In the genomic region with DNA sequence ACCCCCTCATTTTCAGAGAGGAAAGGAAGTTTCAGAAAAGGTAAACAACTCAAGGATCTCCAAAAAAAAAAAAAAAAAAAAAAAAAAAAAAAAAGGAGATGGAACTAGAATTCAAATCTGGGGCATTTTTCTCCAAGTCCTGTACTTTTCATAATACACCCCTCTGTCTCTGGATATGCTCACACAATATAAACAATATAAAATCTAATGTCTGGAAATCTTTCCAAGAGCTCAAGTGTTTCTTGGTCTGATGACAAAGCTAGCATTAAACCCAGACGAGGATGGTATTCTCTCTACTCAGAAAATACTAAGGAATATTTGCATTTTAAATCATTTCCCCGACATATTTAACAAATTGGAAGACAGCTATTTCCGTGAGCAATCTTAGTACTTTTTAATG, we compare ENCODE assay signal across 22 cellular contexts. TPM values are rescaled to one million over a fixed set of nuclear protein-coding genes. Genes with fewer than 3 reads are reported as not detected.
A peak's percentile ranks its signal among the peaks of the same experiment; 100 is the strongest.
DNase-seq lines count a peak whose midpoint lies in the region; TF ChIP-seq lines count a peak whose summit lies in the region.
"Had no signal": no experiment of that assay in that cellular context is flagged by ENCODE, and none has a peak within 500 bp of the region (broad histone marks: within the 10 kb centered on the region; RNA-seq: fewer than 3 reads in every experiment).

No MANE protein-coding gene starts in this region.

- no peaks in the 10 kb centered on the region for H3K27me3 ChIP-seq in esophagus muscularis mucosa
- no peaks in the 10 kb centered on the region for H3K27me3 ChIP-seq in muscle layer of colon (ENCODE audit: control insufficient read depth in 1 of 2, insufficient read depth in 2 of 2, low read length in 2 of 2)
- H3K27me3 ChIP-seq in sigmoid colon = no peaks in the 10 kb centered on the region
- no peaks in the 10 kb centered on the region for H3K27me3 ChIP-seq in brain microvascular endothelial cell (replicated peaks)
- H3K27me3 ChIP-seq: BLaER1 treated with 17β-estradiol and CSF1 and Interleukin-3, amounts not matched to agents 10 nM and 100 nM had no signal

- intact Hi-C loops in esophagus muscularis mucosa (cut with DNase I) (no loop called here), sigmoid colon (cut with DNase I) (loop anchor here (2.0 to 10.0 kb wide), 3 partner anchors 18 to 148 kb away; a partner anchor contains a TSS)

- H3K4me3 ChIP-seq in esophagus muscularis mucosa (no peak overlapping the region), muscle layer of colon (ENCODE audit: low read depth in 1 of 2, low read length in 2 of 2) (no peak overlapping the region), sigmoid colon (no peak overlapping the region), brain microvascular endothelial cell (ENCODE audit: low read depth, low read length) (no peak overlapping the region)
- H3K4me3 ChIP-seq: A549; BLaER1 treated with 17β-estradiol and CSF1 and Interleukin-3, amounts not matched to agents 10 nM and 100 nM; HAP-1 had no signal

- H3K36me3 ChIP-seq in esophagus muscularis mucosa (no peaks in the 10 kb centered on the region), muscle layer of colon (ENCODE audit: insufficient read depth, low read length) (no peaks in the 10 kb centered on the region), sigmoid colon (no peaks in the 10 kb centered on the region), brain microvascular endothelial cell (replicated peaks) (no peaks in the 10 kb centered on the region)
- H3K36me3 ChIP-seq: BE2C; BLaER1 treated with 17β-estradiol and CSF1 and Interleukin-3, amounts not matched to agents 10 nM and 100 nM; HAP-1 had no signal

- TF ChIP-seq CTCF in esophagus muscularis mucosa (IDR thresholded peaks at IDR 0.05) (no peak), sigmoid colon (IDR thresholded peaks at IDR 0.05) (no peak), brain microvascular endothelial cell (IDR thresholded peaks at IDR 0.05; ENCODE audit: low read depth, low read length, missing control alignments) (no peak)

- no peak overlapping the region for H3K9ac ChIP-seq in muscle layer of colon (ENCODE audit: low read length)
- H3K9ac ChIP-seq: BLaER1 treated with 17β-estradiol and CSF1 and Interleukin-3, amounts not matched to agents 10 nM and 100 nM had no signal

- no peak for DNase-seq in esophagus muscularis mucosa (ENCODE audit: extremely low spot score)
- no peak for DNase-seq in sigmoid colon
- DNase-seq in brain microvascular endothelial cell = no peak
- DNase-seq in NCI-H2029 (lab: John Stamatoyannopoulos, UW) = no peak
- no peak for DNase-seq in SIG-M5 (lab: John Stamatoyannopoulos, UW)
- DNase-seq: 8988T; ACHN; AML-193; BE2C; CD4-positive, alpha-beta T cell; CD8-positive, alpha-beta memory T cell; DMS 273 treated with DMSO at 0.1 percent for 48 hours; DMS79; GF-D8; GOT3; HFFc6 had no signal

- WGBS in esophagus muscularis mucosa = 51% methylated on average over 3 of the region's 3 CpGs
- WGBS in sigmoid colon, 2 donors = 61 to 65% methylated on average over 3 of the region's 3 CpGs

- H3K9me3 ChIP-seq in esophagus muscularis mucosa (no peaks in the 10 kb centered on the region), muscle layer of colon (ENCODE audit: low read length) (no peaks in the 10 kb centered on the region), sigmoid colon (no peaks in the 10 kb centered on the region)
- H3K9me3 ChIP-seq: A549, BE2C, HAP-1 had no signal

- H3K27ac ChIP-seq in esophagus muscularis mucosa (replicated peaks in 1 of 4) (peak overlapping the region; percentile 78 to 84 (median 80)), muscle layer of colon (ENCODE audit: low read depth, low read length) (peak overlapping the region; percentile 68), sigmoid colon (peak overlapping the region; percentile 55 to 79 (median 77)), brain microvascular endothelial cell (no peak overlapping the region)
- H3K27ac ChIP-seq: A549; BLaER1 treated with 17β-estradiol and CSF1 and Interleukin-3, amounts not matched to agents 10 nM and 100 nM had no signal

- in situ Hi-C loops in brain microvascular endothelial cell (cut with HindIII; ENCODE audit: low pct_ligation_motif_present, low sequenced_read_pairs) = no loop called here

- no peak for TF ChIP-seq EP300 in esophagus muscularis mucosa (IDR thresholded peaks at IDR 0.05)
- TF ChIP-seq EP300 in sigmoid colon (IDR thresholded peaks at IDR 0.05) = peak in 3 of 4 donors; percentile 8 to 71 (median 50)

- TF ChIP-seq POLR2A in esophagus muscularis mucosa (IDR thresholded peaks at IDR 0.05; ENCODE audit: low read depth) (no peak), sigmoid colon (IDR thresholded peaks at IDR 0.05) (no peak)

- H3K4me1 ChIP-seq in esophagus muscularis mucosa (peaks cover 0 to 62% (median 49%) of the 10 kb centered on the region in 4 donors), muscle layer of colon (ENCODE audit: insufficient read depth, low read length) (peaks cover 45% of the 10 kb centered on the region), sigmoid colon (peaks cover 0 to 62% (median 45%) of the 10 kb centered on the region in 4 donors)
- H3K4me1 ChIP-seq: A549; BE2C; BLaER1 treated with 17β-estradiol and CSF1 and Interleukin-3, amounts not matched to agents 10 nM and 100 nM had no signal

RNA-seq across cellular contexts. Expression of a gene that starts 5.8 kb away (rescaled TPM):
- total RNA-seq in esophagus muscularis mucosa (under 1 TPM in 1 of 4 donors, not detected in 3; 0.32 TPM), sigmoid colon (not detected)
- under 1 TPM in 1 of 3 donors, not detected in 2; 0.09 TPM for polyA plus RNA-seq in sigmoid colon
- total RNA-seq: CD8-positive, alpha-beta memory T cell; G401; HFFc6 had no signal
- polyA plus RNA-seq: CD14-positive monocyte; CD8-positive, alpha-beta memory T cell had no signal
